In genomic region chr14:82029038-82029437, GRCh38 we compare ENCODE assay signal across 16 cellular contexts.
DNase-seq lines count a peak whose midpoint lies in the region; ATAC-seq and TF ChIP-seq lines count a peak whose summit lies in the region.
"Had no signal": no experiment of that assay in that cellular context is flagged by ENCODE, and none has a peak within 500 bp of the region (broad histone marks: within the 10 kb centered on the region; RNA-seq: fewer than 3 reads in every experiment).

No MANE protein-coding gene starts in this region.

- no peaks in the 10 kb centered on the region for H3K36me3 Mint-ChIP-seq in activated T-cell treated with anti-CD3 and anti-CD28 coated beads, Interleukin-2, amount 50 U/mL, for 4 hours (ENCODE audit: insufficient read depth)
- H3K36me3 Mint-ChIP-seq: T-cell had no signal

- H3K27me3 Mint-ChIP-seq in activated T-cell treated with anti-CD3 and anti-CD28 coated beads, Interleukin-2, amount 50 U/mL, for 4 hours (ENCODE audit: low read depth): no peaks in the 10 kb centered on the region
- H3K27me3 Mint-ChIP-seq: T-cell had no signal

- ATAC-seq in GM21786 (IDR thresholded peaks at IDR 0.05; ENCODE audit: unreplicated experiment): peak; percentile 69
- peak; percentile 64 for ATAC-seq in HG03039 (IDR thresholded peaks at IDR 0.05; ENCODE audit: unreplicated experiment)
- ATAC-seq in activated T-cell treated with anti-CD3 and anti-CD28 coated beads, Interleukin-2, amount 50 U/mL, for 4 hours: no peak
- ATAC-seq: A549, GM23338, HepG2, T-cell had no signal

- in situ Hi-C loops in GM13976 (cut with MboI; ENCODE audit: low sequenced_read_pairs, unreplicated experiment): no loop called here

- H3K4me3 Mint-ChIP-seq in activated T-cell treated with anti-CD3 and anti-CD28 coated beads, Interleukin-2, amount 50 U/mL, for 4 hours: no peak overlapping the region
- H3K4me3 Mint-ChIP-seq: GM23338, T-cell had no signal

- TF ChIP-seq CTCF in GM13976 (IDR thresholded peaks at IDR 0.05; ENCODE audit: borderline replicate concordance, control extremely low read depth, extremely low read depth, insufficient read depth, missing control alignments): no peak

- no peaks in the 10 kb centered on the region for H3K4me1 Mint-ChIP-seq in activated T-cell treated with anti-CD3 and anti-CD28 coated beads, Interleukin-2, amount 50 U/mL, for 4 hours (ENCODE audit: low read depth)
- H3K4me1 Mint-ChIP-seq: GM23338, T-cell had no signal

- DNase-seq in GM13976 (ENCODE audit: low spot score) (peak; percentile 6), middle frontal gyrus (ENCODE audit: extremely low spot score, low spot score) (peak; percentile 40), NCI-H187 treated with DMSO at 0.1 percent for 48 hours (lab: John Stamatoyannopoulos, UW) (no peak), GM03348 (ENCODE audit: low spot score) (no peak), DMS53 treated with DMSO at 0.1 percent for 48 hours (lab: John Stamatoyannopoulos, UW; ENCODE audit: unreplicated experiment) (no peak)
- DNase-seq in activated T-cell treated with anti-CD3 and anti-CD28 coated beads, Interleukin-2, amount 50 U/mL, for 4 hours: no peak
- DNase-seq: Calu3, DMS79 treated with DMSO at 0.1 percent for 48 hours, NCI-H1092, NCI-H82, T-cell had no signal

- H3K9me3 Mint-ChIP-seq in activated T-cell treated with anti-CD3 and anti-CD28 coated beads, Interleukin-2, amount 50 U/mL, for 4 hours: peaks cover 19% of the 10 kb centered on the region

Comparison
In these comparisons a context has a peak if more than half of its experiments do, and no peak if none do; other contexts are left out.
1. DNase-seq: peak in GM13976 (single experiment) and middle frontal gyrus (single experiment); none in NCI-H187 treated with DMSO at 0.1 percent for 48 hours (single experiment), activated T-cell treated with anti-CD3 and anti-CD28 coated beads, Interleukin-2, amount 50 U/mL, for 4 hours (single experiment), GM03348 (single experiment) and DMS53 treated with DMSO at 0.1 percent for 48 hours (single experiment).
2. ATAC-seq: peak in GM21786 (single experiment) and HG03039 (single experiment); none in activated T-cell treated with anti-CD3 and anti-CD28 coated beads, Interleukin-2, amount 50 U/mL, for 4 hours (0 of 2).